In genomic region chr4:825063-825968, GRCh38 we compare ENCODE assay signal across 8 cellular contexts. TPM values are rescaled to one million over a fixed set of nuclear protein-coding genes. Genes with fewer than 3 reads are reported as not detected.
A peak's percentile ranks its signal among the peaks of the same experiment; 100 is the strongest.
DNase-seq lines count a peak whose midpoint lies in the region; ATAC-seq and TF ChIP-seq lines count a peak whose summit lies in the region.

No MANE protein-coding gene starts in this region.

- no peak overlapping the region for H3K27ac Mint-ChIP-seq in activated CD4-positive, alpha-beta T cell treated with anti-CD3 and anti-CD28 coated beads, Interleukin-2, amount 10 ng/mL, durations not matched to agents 7 days and 5 days

- H3K27ac ChIP-seq in WERI-Rb-1: peak overlapping the region; percentile 76

- H3K27me3 ChIP-seq in WERI-Rb-1 (ENCODE audit: insufficient read depth, low read depth, severe bottlenecking): no peaks in the 10 kb centered on the region

- no peak overlapping the region for H3K4me3 Mint-ChIP-seq in activated CD4-positive, alpha-beta T cell treated with anti-CD3 and anti-CD28 coated beads, Interleukin-2, amount 10 ng/mL, durations not matched to agents 7 days and 5 days

- H3K9me3 Mint-ChIP-seq in activated CD4-positive, alpha-beta T cell treated with anti-CD3 and anti-CD28 coated beads, Interleukin-2, amount 10 ng/mL, durations not matched to agents 7 days and 5 days: no peaks in the 10 kb centered on the region

- POLR2A ChIA-PET in activated CD4-positive, alpha-beta T cell treated with anti-CD3 and anti-CD28 coated beads, Interleukin-2, amount 10 ng/mL, durations not matched to agents 7 days and 5 days (lab: Charles Lee): no interaction called here

- peaks cover 44% of the 10 kb centered on the region for H3K36me3 ChIP-seq in WERI-Rb-1

- peak overlapping the region; percentile 58 for H3K4me3 ChIP-seq in WERI-Rb-1 (ENCODE audit: low read depth, low read length)

- CTCF ChIA-PET in activated CD4-positive, alpha-beta T cell treated with anti-CD3 and anti-CD28 coated beads, Interleukin-2, amount 10 ng/mL, durations not matched to agents 7 days and 5 days (lab: Charles Lee): interaction anchor here (0.6 kb wide), 1 partner anchor 222 kb away, joined by 3 read pairs; no protein-coding TSS in a partner anchor

- H3K9me3 ChIP-seq in WERI-Rb-1 (ENCODE audit: severe bottlenecking): no peaks in the 10 kb centered on the region

- peak; percentile 22 for DNase-seq in activated CD4-positive, alpha-beta T cell treated with anti-CD3 and anti-CD28 coated beads, Interleukin-2, amount 10 ng/mL, durations not matched to agents 7 days and 5 days
- DNase-seq in activated CD4-positive, alpha-beta T cell treated with anti-CD3 and anti-CD28 coated beads for 48 hours: no peak
- no peak for DNase-seq in WERI-Rb-1
- peak; percentile 35 for DNase-seq in glomerular visceral epithelial cell (ENCODE audit: extremely low spot score)
- no peak for DNase-seq in sciatic nerve (ENCODE audit: low spot score)

- intact Hi-C loops in sciatic nerve (cut with DNase I): no loop called here

- no peak for TF ChIP-seq CTCF in WERI-Rb-1 (IDR thresholded peaks at IDR 0.05; ENCODE audit: low read depth, low read length)

- no peaks in the 10 kb centered on the region for H3K36me3 Mint-ChIP-seq in activated CD4-positive, alpha-beta T cell treated with anti-CD3 and anti-CD28 coated beads, Interleukin-2, amount 10 ng/mL, durations not matched to agents 7 days and 5 days (ENCODE audit: low read depth)

- peaks cover 41% of the 10 kb centered on the region for H3K27me3 Mint-ChIP-seq in activated CD4-positive, alpha-beta T cell treated with anti-CD3 and anti-CD28 coated beads, Interleukin-2, amount 10 ng/mL, durations not matched to agents 7 days and 5 days

- peak; percentile 52 for ATAC-seq in sciatic nerve
- no peak for ATAC-seq in GM21526 (IDR thresholded peaks at IDR 0.05; ENCODE audit: low FRiP score, unreplicated experiment)
- ATAC-seq in HG03095 (IDR thresholded peaks at IDR 0.05; ENCODE audit: unreplicated experiment): no peak
- no peak for ATAC-seq in HG03469 (IDR thresholded peaks at IDR 0.05; ENCODE audit: unreplicated experiment)

- H3K4me1 Mint-ChIP-seq in activated CD4-positive, alpha-beta T cell treated with anti-CD3 and anti-CD28 coated beads, Interleukin-2, amount 10 ng/mL, durations not matched to agents 7 days and 5 days: peaks cover 2% of the 10 kb centered on the region

RNA-seq across cellular contexts. Expression of gene CPLX1, which starts 0.6 kb away (rescaled TPM):
- under 1 TPM; 0.17 to 0.42 TPM for total RNA-seq in activated CD4-positive, alpha-beta T cell treated with anti-CD3 and anti-CD28 coated beads, Interleukin-2, amount 10 ng/mL, durations not matched to agents 7 days and 5 days
- total RNA-seq in sciatic nerve: 11.6 TPM

Comparison
In these comparisons a context has a peak if more than half of its experiments do, and no peak if none do; other contexts are left out.
1. DNase-seq: peak in activated CD4-positive, alpha-beta T cell treated with anti-CD3 and anti-CD28 coated beads, Interleukin-2, amount 10 ng/mL, durations not matched to agents 7 days and 5 days (single experiment) and glomerular visceral epithelial cell (single experiment); none in activated CD4-positive, alpha-beta T cell treated with anti-CD3 and anti-CD28 coated beads for 48 hours (single experiment), WERI-Rb-1 (single experiment) and sciatic nerve (single experiment).